Comparison of ENCODE assay signal across 10 cellular contexts in genomic region chr7:149797771-149798170, GRCh38. TPM values are rescaled to one million over a fixed set of nuclear protein-coding genes. Genes with fewer than 3 reads are reported as not detected.
"Had no signal": no experiment of that assay in that cellular context is flagged by ENCODE, and none has a peak within 500 bp of the region (broad histone marks: within the 10 kb centered on the region; RNA-seq: fewer than 3 reads in every experiment).

No MANE protein-coding gene starts in this region.

- ATAC-seq: HCT116, HepG2 had no signal

- H3K4me1 ChIP-seq: HAP-1 had no signal

- H3K9me3 ChIP-seq: HAP-1 had no signal

- H3K9ac ChIP-seq: GM23248, KMS-11 had no signal

- H3K27ac ChIP-seq: GM23248, HL-60, KMS-11 had no signal

- H3K4me2 ChIP-seq: KMS-11 had no signal

- H3K36me3 ChIP-seq: HAP-1 had no signal

- H3K4me3 ChIP-seq: GM23248, HAP-1 had no signal

- H2AFZ ChIP-seq: GM23248 had no signal

- DNase-seq: GM23248, GOT3, H7, KBM-7 had no signal

RNA-seq across cellular contexts. Expression of gene ZNF467, which starts 24.4 kb away (rescaled TPM):
- polyA plus RNA-seq: GM23248, IgD-negative memory B cell had no signal
